In the genomic region with DNA sequence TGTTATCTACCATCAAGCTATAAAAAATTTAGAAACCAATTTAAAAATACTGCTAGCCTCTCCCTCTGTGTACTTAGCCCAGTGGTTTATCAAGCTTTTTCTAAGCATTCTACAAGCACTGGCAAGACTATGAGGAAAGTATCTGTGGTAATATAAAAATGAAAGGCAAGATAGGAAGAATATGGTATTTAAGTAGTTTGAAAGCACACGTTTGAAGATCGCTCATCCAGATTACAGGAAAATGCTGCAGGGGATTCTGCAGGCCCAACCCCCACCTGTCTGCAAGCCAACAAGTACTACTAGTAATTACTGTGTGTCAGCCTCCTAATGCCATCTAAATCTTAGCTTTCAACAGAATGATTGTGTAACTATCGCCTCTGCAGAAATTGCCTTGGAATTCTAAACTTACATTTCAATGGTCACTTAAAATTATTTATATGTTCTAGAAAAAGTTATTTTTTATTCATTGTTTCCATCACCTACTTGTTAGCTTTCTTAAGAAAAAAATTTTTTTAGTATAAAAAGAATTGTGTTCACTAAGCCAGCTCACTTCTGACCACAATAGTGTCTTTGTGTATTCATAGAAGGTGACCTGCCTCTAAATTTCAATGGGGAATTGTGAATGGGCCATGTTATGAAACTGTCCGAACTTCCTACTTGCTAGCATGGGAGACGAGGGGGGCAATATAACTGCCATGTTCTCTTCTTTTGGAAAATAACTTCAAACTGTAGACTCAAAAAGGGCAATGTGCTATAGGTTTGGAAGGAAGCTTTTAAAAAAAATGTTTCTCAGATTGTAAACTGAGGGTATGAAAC, we compare ENCODE assay signal across 9 cellular contexts. TPM values are rescaled to one million over a fixed set of nuclear protein-coding genes. Genes with fewer than 3 reads are reported as not detected.
DNase-seq lines count a peak whose midpoint lies in the region; ATAC-seq and TF ChIP-seq lines count a peak whose summit lies in the region.
"Had no signal": no experiment of that assay in that cellular context is flagged by ENCODE, and none has a peak within 500 bp of the region (broad histone marks: within the 10 kb centered on the region; RNA-seq: fewer than 3 reads in every experiment).

No MANE protein-coding gene starts in this region.

- WGBS in mammary epithelial cell (ENCODE audit: low coverage, missing lambda C conversion rate): 3% methylated on average over 5 of the region's 5 CpGs

- in situ Hi-C loops in mammary epithelial cell (cut with MboI; ENCODE audit: low sequenced_read_pairs in 2 of 2): loop anchor here in 1 of 2 donors (5.0 to 25.0 kb wide), 3 partner anchors 40 to 695 kb away; a partner anchor contains a TSS

- H3K4me3 ChIP-seq in left ventricle myocardium inferior (no peak overlapping the region), mammary epithelial cell (replicated peaks in 1 of 3; ENCODE audit: insufficient read depth in 1 of 3, low read depth in 2 of 3, low read length in 3 of 3) (peak overlapping the region in 2 of 3 experiments; percentile 17 to 25), lower lobe of right lung (no peak overlapping the region), vagina (no peak overlapping the region)

- DNase-seq in left ventricle myocardium inferior (no peak), Right ventricle myocardium inferior (ENCODE audit: missing footprints) (no peak), mammary epithelial cell (peak; percentile 80), lower lobe of right lung (no peak), vagina (ENCODE audit: extremely low spot score in 2 of 2) (peak in 1 of 2 donors; percentile 87), NK-92 (lab: John Stamatoyannopoulos, UW; ENCODE audit: unreplicated experiment) (no peak)
- DNase-seq: NCI-H1048 had no signal

- no peak for ATAC-seq in Right ventricle myocardium inferior
- ATAC-seq in lower lobe of right lung: no peak
- ATAC-seq in GM18861 (IDR thresholded peaks at IDR 0.05; ENCODE audit: unreplicated experiment): no peak
- no peak for ATAC-seq in HG02623 (IDR thresholded peaks at IDR 0.05; ENCODE audit: unreplicated experiment)

- H3K79me2 ChIP-seq in mammary epithelial cell (ENCODE audit: insufficient read depth, low read length): peaks cover 99% of the 10 kb centered on the region

- peak overlapping the region; percentile 88 for H3K4me2 ChIP-seq in mammary epithelial cell (ENCODE audit: insufficient read depth, low read depth, low read length)

- intact Hi-C loops in left ventricle myocardium inferior (cut with micrococcal nuclease): loop anchor here (5.0 kb wide), 1 partner anchor 35 kb away; no protein-coding TSS in a partner anchor
- intact Hi-C loops in Right ventricle myocardium inferior (cut with DNase I): no loop called here
- intact Hi-C loops in mammary epithelial cell (cut with micrococcal nuclease): loop anchor here (1.0 kb wide), 1 partner anchor 12 kb away; no protein-coding TSS in a partner anchor
- intact Hi-C loops in lower lobe of right lung (cut with DNase I): no loop called here
- intact Hi-C loops in vagina (cut with DNase I): no loop called here

- H3K9ac ChIP-seq in mammary epithelial cell (ENCODE audit: insufficient read depth, low read length): peak overlapping the region; percentile 32

- peaks cover 4% of the 10 kb centered on the region for H4K20me1 ChIP-seq in mammary epithelial cell (ENCODE audit: insufficient read depth, low read length)

- no TSS peak for BruUV-seq in mammary epithelial cell (replicated peaks; lab: Mats Ljungman, UMichigan)

- TF ChIP-seq CTCF in left ventricle myocardium inferior (IDR thresholded peaks at IDR 0.05; ENCODE audit: borderline replicate concordance) (no peak), mammary epithelial cell (conservative IDR thresholded peaks at IDR 0.05 in 1 of 2, IDR thresholded peaks at IDR 0.05 in 1 of 2; ENCODE audit: extremely low read depth in 1 of 2, insufficient read depth in 1 of 2, low read depth in 1 of 2, low read length in 2 of 2) (no peak), lower lobe of right lung (IDR thresholded peaks at IDR 0.05) (no peak), vagina (IDR thresholded peaks at IDR 0.05) (no peak)

- H3K27me3 ChIP-seq in left ventricle myocardium inferior (ENCODE audit: low read depth) (no peaks in the 10 kb centered on the region), mammary epithelial cell (ENCODE audit: insufficient read depth, low read length) (no peaks in the 10 kb centered on the region), lower lobe of right lung (ENCODE audit: low read depth) (no peaks in the 10 kb centered on the region), vagina (no peaks in the 10 kb centered on the region)

- H3K36me3 ChIP-seq in left ventricle myocardium inferior: peaks cover 19% of the 10 kb centered on the region
- peaks cover 31% of the 10 kb centered on the region for H3K36me3 ChIP-seq in mammary epithelial cell (ENCODE audit: insufficient read depth, low read length)
- peaks cover 23% of the 10 kb centered on the region for H3K36me3 ChIP-seq in lower lobe of right lung
- peaks cover 0 to 16% of the 10 kb centered on the region in 2 donors for H3K36me3 ChIP-seq in vagina

- TF ChIP-seq POLR2A in vagina (IDR thresholded peaks at IDR 0.05): no peak

- dilution Hi-C loops in mammary epithelial cell (cut with HindIII; ENCODE audit: low sequenced_read_pairs): loop anchor here (25.0 kb wide), 1 partner anchor 105 kb away; no protein-coding TSS in a partner anchor

- H2AFZ ChIP-seq in mammary epithelial cell (ENCODE audit: low read depth, low read length): no peak overlapping the region

- H3K9me3 ChIP-seq in left ventricle myocardium inferior (replicated peaks) (no peaks in the 10 kb centered on the region), mammary epithelial cell (replicated peaks; ENCODE audit: insufficient read depth, low read length) (no peaks in the 10 kb centered on the region), lower lobe of right lung (no peaks in the 10 kb centered on the region), vagina (no peaks in the 10 kb centered on the region)

- peak overlapping the region; percentile 72 for H3K27ac ChIP-seq in left ventricle myocardium inferior (replicated peaks)
- H3K27ac ChIP-seq in mammary epithelial cell (ENCODE audit: insufficient read depth, low read depth, low read length): peak overlapping the region; percentile 93
- peak overlapping the region; percentile 9 for H3K27ac ChIP-seq in lower lobe of right lung
- H3K27ac ChIP-seq in vagina: peak overlapping the region; percentile 28

- CTCF ChIA-PET in mammary epithelial cell (lab: Charles Lee; ENCODE audit: low non-redundant PET): interaction anchor here (0.7 kb wide), 1 partner anchor 221 kb away, joined by 5 read pairs; no protein-coding TSS in a partner anchor

- H3K4me1 ChIP-seq in left ventricle myocardium inferior (peaks cover 73% of the 10 kb centered on the region), mammary epithelial cell (ENCODE audit: insufficient read depth, low read length) (peaks cover 80% of the 10 kb centered on the region), lower lobe of right lung (peaks cover 75% of the 10 kb centered on the region), vagina (peaks cover 71% of the 10 kb centered on the region)

RNA-seq across cellular contexts. Expression of a gene that starts 8.4 kb away (rescaled TPM):
- total RNA-seq in left ventricle myocardium inferior: 10.8 TPM
- 12.8 TPM for total RNA-seq in Right ventricle myocardium inferior
- 100 to 1,000 TPM in 1 of 2 donors, 10 to 100 TPM in 1; 38.8 to 150 TPM for total RNA-seq in mammary epithelial cell
- 115 TPM for polyA plus RNA-seq in mammary epithelial cell
- 99.8 TPM for polyA minus RNA-seq in mammary epithelial cell
- 65.1 TPM for total RNA-seq in lower lobe of right lung
- 160 TPM for total RNA-seq in vagina

RNA-seq across cellular contexts. Expression of a gene that starts 56.2 kb away (rescaled TPM):
- total RNA-seq in left ventricle myocardium inferior (329 TPM), Right ventricle myocardium inferior (372 TPM), mammary epithelial cell (100 to 1,000 TPM; 106 to 264 TPM), lower lobe of right lung (187 TPM), vagina (119 TPM)
- polyA plus RNA-seq in mammary epithelial cell: 361 TPM
- 166 TPM for polyA minus RNA-seq in mammary epithelial cell

Comparison
In these comparisons a context has a peak if more than half of its experiments do, and no peak if none do; other contexts are left out.
1. intact Hi-C loops: an anchor here in left ventricle myocardium inferior (5.0 kb wide) and mammary epithelial cell (1.0 kb wide); none called in Right ventricle myocardium inferior, lower lobe of right lung and vagina.
2. H3K27ac ChIP-seq: peak in every context shown above with its lines; median percentile 93 in mammary epithelial cell; 72 in left ventricle myocardium inferior; 28 in vagina; 9 in lower lobe of right lung.
3. H3K4me3 ChIP-seq: peak in mammary epithelial cell (2 of 3); none in left ventricle myocardium inferior (single experiment), lower lobe of right lung (single experiment) and vagina (0 of 2).